32 cellular contexts compared by ENCODE assay signal in genomic region chr4:87532907-87533306, GRCh38. TPM values are rescaled to one million over a fixed set of nuclear protein-coding genes. Genes with fewer than 3 reads are reported as not detected.
A peak's percentile ranks its signal among the peaks of the same experiment; 100 is the strongest.
DNase-seq lines count a peak whose midpoint lies in the region; ATAC-seq and TF ChIP-seq lines count a peak whose summit lies in the region.
"Had no signal": no experiment of that assay in that cellular context is flagged by ENCODE, and none has a peak within 500 bp of the region (broad histone marks: within the 10 kb centered on the region; RNA-seq: fewer than 3 reads in every experiment).

No MANE protein-coding gene starts in this region.

- no peak overlapping the region for H2BK5ac ChIP-seq in H9 (ENCODE audit: insufficient read length, low read length)

- no peak overlapping the region for H3K23ac ChIP-seq in H9 (ENCODE audit: insufficient read length, low read depth, low read length)

- no peak overlapping the region for H2BK12ac ChIP-seq in H9 (ENCODE audit: insufficient read length, low read depth, low read length)

- H2AK5ac ChIP-seq in H9 (ENCODE audit: insufficient read length, low read length), result no peak overlapping the region

- H3K27ac ChIP-seq in mammary epithelial cell (ENCODE audit: insufficient read depth, low read depth, low read length) (no peak overlapping the region), coronary artery (peak overlapping the region; percentile 93 to 94), muscle layer of duodenum (ENCODE audit: low read length) (peak overlapping the region; percentile 97), upper lobe of left lung (peak overlapping the region in 3 of 4 donors; percentile 44 to 86 (median 81)), H9 (ENCODE audit: insufficient read length, low read depth, low read length) (no peak overlapping the region)
- H3K27ac ChIP-seq: 22Rv1, SJSA1, WERI-Rb-1 had no signal

- in situ Hi-C loops in mammary epithelial cell (cut with MboI; ENCODE audit: low sequenced_read_pairs in 2 of 2), result no loop called here

- TF ChIP-seq POLR2A in upper lobe of left lung (IDR thresholded peaks at IDR 0.05), result no peak

- H3K4me1 Mint-ChIP-seq in MCF 10A (ENCODE audit: insufficient read depth, unreplicated experiment), result peaks cover 5% of the 10 kb centered on the region
- H3K4me1 Mint-ChIP-seq in H9, result peaks cover 23 to 32% of the 10 kb centered on the region in 2 experiments
- H3K4me1 Mint-ChIP-seq: activated naive CD4-positive, alpha-beta T cell treated with anti-CD3 and anti-CD28 coated beads, Interleukin-2, amount 50 U/mL, for 24 hours; T-cell had no signal

- no TSS peak for BruUV-seq in MCF 10A (replicated peaks; lab: Mats Ljungman, UMichigan)
- BruUV-seq in mammary epithelial cell (replicated peaks; lab: Mats Ljungman, UMichigan), result no TSS peak

- H3K18ac ChIP-seq in H9 (ENCODE audit: insufficient read length, low read depth, low read length), result no peak overlapping the region

- H3K9me3 Mint-ChIP-seq in MCF 10A (ENCODE audit: unreplicated experiment), result peaks cover 7% of the 10 kb centered on the region
- peaks cover 8 to 11% of the 10 kb centered on the region in 2 experiments for H3K9me3 Mint-ChIP-seq in H9
- H3K9me3 Mint-ChIP-seq: activated naive CD4-positive, alpha-beta T cell treated with anti-CD3 and anti-CD28 coated beads, Interleukin-2, amount 50 U/mL, for 24 hours; stimulated activated naive CD8-positive, alpha-beta T cell treated with anti-CD3 and anti-CD28 coated beads, Interleukin-15, Interleukin-2, amounts not matched to agents 100 ng/mL and 50 ng/mL, for 24 hours; T-cell had no signal

- H4K91ac ChIP-seq in H9 (ENCODE audit: insufficient read length, low read depth, low read length), result no peak overlapping the region

- H3K4me2 ChIP-seq in mammary epithelial cell (ENCODE audit: insufficient read depth, low read depth, low read length) (no peak overlapping the region), H9 (ENCODE audit: insufficient read depth, insufficient read length, low read length) (no peak overlapping the region)

- H3K4me3 ChIP-seq in mammary epithelial cell (replicated peaks in 1 of 3; ENCODE audit: insufficient read depth in 1 of 3, low read depth in 2 of 3, low read length in 3 of 3) (no peak overlapping the region), coronary artery (no peak overlapping the region), muscle layer of duodenum (ENCODE audit: low read depth in 1 of 2, low read length in 2 of 2) (no peak overlapping the region), upper lobe of left lung (no peak overlapping the region)
- H3K4me3 ChIP-seq: K562, lung, SJSA1, thyroid gland had no signal

- no peak overlapping the region for H3K4ac ChIP-seq in H9 (ENCODE audit: low read depth, low read length)

- WGBS in mammary epithelial cell (ENCODE audit: low coverage, missing lambda C conversion rate), result 90% methylated on average over 1 of the region's 1 CpG
- 88% methylated on average over 1 of the region's 1 CpG for WGBS in upper lobe of left lung, 2 donors
- no CpG with 5 or more reads among the region's 1 CpG for WGBS in H9 (ENCODE audit: extremely low coverage, insufficient read length, low lambda C conversion rate)

- dilution Hi-C loops in mammary epithelial cell (cut with HindIII; ENCODE audit: low sequenced_read_pairs), result no loop called here

- H2BK20ac ChIP-seq in H9 (ENCODE audit: low read depth, low read length, poor library complexity, severe bottlenecking), result no peak overlapping the region

- POLR2A ChIA-PET in MCF 10A (lab: Yijun Ruan, JAX), result interaction anchor here (0.6 kb wide), 1 partner anchor 316 kb away, joined by 4 read pairs; no protein-coding TSS in a partner anchor

- no peak overlapping the region for H3K56ac ChIP-seq in H9 (ENCODE audit: insufficient read length, low read depth, low read length)

- no peaks in the 10 kb centered on the region for H3K79me1 ChIP-seq in H9 (ENCODE audit: insufficient read depth, low read depth, low read length, poor library complexity, severe bottlenecking)

- no peak overlapping the region for H4K8ac ChIP-seq in H9 (replicated peaks; ENCODE audit: insufficient read length, low read depth, low read length)

- no peak for ATAC-seq in upper lobe of left lung (ENCODE audit: low FRiP score in 2 of 2)
- ATAC-seq: K562, right cardiac atrium, T-cell had no signal

- H3K36me3 ChIP-seq in mammary epithelial cell (ENCODE audit: insufficient read depth, low read length) (no peaks in the 10 kb centered on the region), muscle layer of duodenum (ENCODE audit: control insufficient read depth in 1 of 2, insufficient read depth in 2 of 2, low read length in 2 of 2) (no peaks in the 10 kb centered on the region), upper lobe of left lung (no peaks in the 10 kb centered on the region)
- H3K36me3 ChIP-seq: SJSA1, thyroid gland, WERI-Rb-1 had no signal

- CTCF ChIA-PET in MCF 10A (lab: Yijun Ruan, JAX), result interaction anchor here (0.6 to 1.1 kb wide), 2 partner anchors 12 to 277 kb away, joined by 3 read pairs; no protein-coding TSS in a partner anchor
- CTCF ChIA-PET in mammary epithelial cell (lab: Charles Lee; ENCODE audit: low non-redundant PET), result no interaction called here

- H2BK15ac ChIP-seq in H9 (ENCODE audit: low read depth, low read length), result no peak overlapping the region

- no peak overlapping the region for H2BK120ac ChIP-seq in H9 (ENCODE audit: low read depth, low read length, poor library complexity, severe bottlenecking)

- no peak overlapping the region for H2AFZ ChIP-seq in mammary epithelial cell (ENCODE audit: low read depth, low read length)
- H2AFZ ChIP-seq in H9 (ENCODE audit: low read length), result no peak overlapping the region

- H3K4me1 ChIP-seq in mammary epithelial cell (ENCODE audit: insufficient read depth, low read length) (peaks cover 23% of the 10 kb centered on the region), muscle layer of duodenum (ENCODE audit: control insufficient read depth in 1 of 2, insufficient read depth in 2 of 2, low read length in 2 of 2) (peaks cover 7% of the 10 kb centered on the region in 2 donors), upper lobe of left lung (peaks cover 0 to 24% (median 12%) of the 10 kb centered on the region in 4 donors), H9 (ENCODE audit: insufficient read depth, low read length) (peaks cover under 1% of the 10 kb centered on the region; the same call in 1 of the 2 replicates)
- H3K4me1 ChIP-seq: SJSA1 had no signal

- no peaks in the 10 kb centered on the region for H3K27me3 ChIP-seq in mammary epithelial cell (ENCODE audit: insufficient read depth, low read length)
- no peaks in the 10 kb centered on the region for H3K27me3 ChIP-seq in muscle layer of duodenum (ENCODE audit: low read depth, low read length)
- H3K27me3 ChIP-seq in upper lobe of left lung, result no peaks in the 10 kb centered on the region
- H3K27me3 ChIP-seq in H9 (ENCODE audit: insufficient read depth, low read length), result no peaks in the 10 kb centered on the region
- H3K27me3 ChIP-seq: SJSA1, thyroid gland had no signal

- TF ChIP-seq CTCF in MCF 10A (IDR thresholded peaks at IDR 0.05; ENCODE audit: unreplicated experiment), result no peak
- TF ChIP-seq CTCF in mammary epithelial cell (conservative IDR thresholded peaks at IDR 0.05 in 1 of 2, IDR thresholded peaks at IDR 0.05 in 1 of 2; ENCODE audit: extremely low read depth in 1 of 2, insufficient read depth in 1 of 2, low read depth in 1 of 2, low read length in 2 of 2), result no peak
- no peak for TF ChIP-seq CTCF in coronary artery (IDR thresholded peaks at IDR 0.05)
- TF ChIP-seq CTCF in upper lobe of left lung (IDR thresholded peaks at IDR 0.05), result no peak
- no peak for TF ChIP-seq CTCF in H9 (conservative IDR thresholded peaks at IDR 0.05)

- intact Hi-C loops in MCF 10A (cut with micrococcal nuclease) (no loop called here), mammary epithelial cell (cut with micrococcal nuclease) (no loop called here)

- H3K36me3 Mint-ChIP-seq in MCF 10A (ENCODE audit: insufficient read depth, unreplicated experiment) (no peaks in the 10 kb centered on the region), H9 (ENCODE audit: insufficient read depth in 1 of 3, low read depth in 3 of 3) (peaks cover 0 to 12% (median 8%) of the 10 kb centered on the region in 3 experiments; a peak in 5 of 7 replicates)
- H3K36me3 Mint-ChIP-seq: activated naive CD4-positive, alpha-beta T cell treated with anti-CD3 and anti-CD28 coated beads, Interleukin-2, amount 50 U/mL, for 24 hours; T-cell had no signal

- H3T11ph ChIP-seq in H9 (ENCODE audit: low read length), result no peak overlapping the region

- TF ChIP-seq EP300 in upper lobe of left lung (IDR thresholded peaks at IDR 0.05), result no peak

- H3K27ac Mint-ChIP-seq in MCF 10A (ENCODE audit: low read depth, unreplicated experiment) (peak overlapping the region; percentile 26), H9 (no peak overlapping the region)
- H3K27ac Mint-ChIP-seq: activated naive CD4-positive, alpha-beta T cell treated with anti-CD3 and anti-CD28 coated beads, Interleukin-2, amount 50 U/mL, for 24 hours; stimulated activated naive CD8-positive, alpha-beta T cell treated with anti-CD3 and anti-CD28 coated beads, Interleukin-15, Interleukin-2, amounts not matched to agents 100 ng/mL and 50 ng/mL, for 24 hours; T-cell had no signal

- H3K27me3 Mint-ChIP-seq in MCF 10A (ENCODE audit: insufficient read depth, unreplicated experiment) (no peaks in the 10 kb centered on the region), H9 (ENCODE audit: low read depth) (no peaks in the 10 kb centered on the region; the same call in 1 of the 2 replicates)
- H3K27me3 Mint-ChIP-seq: stimulated activated naive CD8-positive, alpha-beta T cell treated with anti-CD3 and anti-CD28 coated beads, Interleukin-15, Interleukin-2, amounts not matched to agents 100 ng/mL and 50 ng/mL, for 24 hours had no signal

- H4K20me1 ChIP-seq in mammary epithelial cell (ENCODE audit: insufficient read depth, low read length) (no peaks in the 10 kb centered on the region), H9 (ENCODE audit: control insufficient read depth, insufficient read depth, insufficient read length) (no peaks in the 10 kb centered on the region)

- H3K9ac ChIP-seq in mammary epithelial cell (ENCODE audit: insufficient read depth, low read length) (no peak overlapping the region), H9 (ENCODE audit: extremely low read depth, insufficient read length, low read length) (no peak overlapping the region)

- no peaks in the 10 kb centered on the region for H3K23me2 ChIP-seq in H9 (ENCODE audit: insufficient read length, low read depth, low read length, poor library complexity, severe bottlenecking)

- no peak for DNase-seq in MCF 10A (ENCODE audit: unreplicated experiment)
- no peak for DNase-seq in mammary epithelial cell
- DNase-seq in coronary artery (ENCODE audit: low spot score), result no peak
- no peak for DNase-seq in upper lobe of left lung
- no peak for DNase-seq in NCI-H146 (lab: John Stamatoyannopoulos, UW)
- DNase-seq in NCI-H82 treated with DMSO at 0.1 percent for 48 hours (lab: John Stamatoyannopoulos, UW; ENCODE audit: unreplicated experiment), result no peak
- no peak for DNase-seq in H9
- DNase-seq: activated CD4-positive, alpha-beta T cell treated with anti-CD3 and anti-CD28 coated beads for 4 hours; anterior cingulate cortex; DMS79; effector CD4-positive, alpha-beta T cell; glutamatergic neuron; islet precursor cell; NCI-H1105; NCI-H187 treated with DMSO at 0.1 percent for 48 hours; NCI-H2171; NCI-H82; right cardiac atrium; RPMI8226; stimulated activated CD4-positive, alpha-beta T cell treated with anti-CD3 and anti-CD28 coated beads, Interleukin-1b, Interleukin-23, amount 100 ng/mL, for 48 hours; T-cell; thyroid gland; WERI-Rb-1 had no signal

- H3K4me3 Mint-ChIP-seq in MCF 10A (ENCODE audit: unreplicated experiment) (no peak overlapping the region), H9 (no peak overlapping the region)
- H3K4me3 Mint-ChIP-seq: activated naive CD4-positive, alpha-beta T cell treated with anti-CD3 and anti-CD28 coated beads, Interleukin-2, amount 50 U/mL, for 24 hours; stimulated activated naive CD8-positive, alpha-beta T cell treated with anti-CD3 and anti-CD28 coated beads, Interleukin-15, Interleukin-2, amounts not matched to agents 100 ng/mL and 50 ng/mL, for 24 hours; T-cell had no signal

- H3K79me2 ChIP-seq in mammary epithelial cell (ENCODE audit: insufficient read depth, low read length) (no peaks in the 10 kb centered on the region), H9 (ENCODE audit: insufficient read depth, low read length) (no peaks in the 10 kb centered on the region)

- no peaks in the 10 kb centered on the region for H3K9me3 ChIP-seq in mammary epithelial cell (replicated peaks; ENCODE audit: insufficient read depth, low read length)
- H3K9me3 ChIP-seq in muscle layer of duodenum (ENCODE audit: control insufficient read depth in 1 of 2, low read length in 2 of 2), result peaks cover 0 to 2% of the 10 kb centered on the region in 2 donors
- no peaks in the 10 kb centered on the region for H3K9me3 ChIP-seq in upper lobe of left lung
- no peaks in the 10 kb centered on the region for H3K9me3 ChIP-seq in H9 (ENCODE audit: control insufficient read depth, low read depth, low read length)
- H3K9me3 ChIP-seq: SJSA1, thyroid gland had no signal

- no peak overlapping the region for H3K14ac ChIP-seq in H9 (ENCODE audit: insufficient read depth, low read length)

- no peak overlapping the region for H4K5ac ChIP-seq in H9 (ENCODE audit: insufficient read length, low read depth, low read length)

RNA-seq across cellular contexts. Expression of gene SPARCL1, which starts 3.7 kb away (rescaled TPM):
- total RNA-seq in MCF 10A (2022) (not detected in 2 replicates), mammary epithelial cell (1 to 10 TPM in 1 of 2 donors, not detected in 1; 1.2 TPM), upper lobe of left lung (100 to 1,000 TPM; 145 to 406 (median 343) TPM), H9 (2021) (0.17 and 0.68 TPM in 2 replicates)
- polyA plus RNA-seq in mammary epithelial cell, result 0.01 TPM
- not detected for polyA minus RNA-seq in mammary epithelial cell
- total RNA-seq: bronchial epithelial cell, NCI-H460, SJSA1 had no signal

Comparison
In these comparisons a context has a peak if more than half of its experiments do, and no peak if none do; other contexts are left out.
1. H3K27ac ChIP-seq: peak in coronary artery (2 of 2), muscle layer of duodenum (single experiment) and upper lobe of left lung (3 of 4); none in mammary epithelial cell (single experiment) and H9 (single experiment).
2. RNA of gene SPARCL1, which starts 3.7 kb away (total RNA-seq): 145 to 406 TPM in upper lobe of left lung; 1.2 TPM in mammary epithelial cell, 0.17 to 0.68 TPM in H9 and not detected in MCF 10A; every median in the first group is over 10 times any median in the second.